Comparison of ENCODE assay signal across 8 cellular contexts in genomic region chr19:33302974-33303790, GRCh38. TPM values are rescaled to one million over a fixed set of nuclear protein-coding genes. Genes with fewer than 3 reads are reported as not detected.
A peak's percentile ranks its signal among the peaks of the same experiment; 100 is the strongest.
DNase-seq lines count a peak whose midpoint lies in the region; ATAC-seq and TF ChIP-seq lines count a peak whose summit lies in the region.

No MANE protein-coding gene starts in this region.

- no peak for TF ChIP-seq POLR2A in prostate gland (IDR thresholded peaks at IDR 0.05)

- peak overlapping the region; percentile 24; the same call in 1 of the 2 replicates for H3K4me3 ChIP-seq in MM.1S (ENCODE audit: low read length)
- peak overlapping the region; percentile 84 for H3K4me3 ChIP-seq in adipocyte (ENCODE audit: low read length)
- peak overlapping the region; percentile 71 for H3K4me3 ChIP-seq in right cardiac atrium (ENCODE audit: low read length)
- H3K4me3 ChIP-seq in prostate gland = peak overlapping the region; percentile 74 to 81

- under 1% methylated on average over 92 of the region's 92 CpGs for WGBS in right cardiac atrium
- under 1% methylated on average over 67 of the region's 92 CpGs for WGBS in prostate gland

- H3K4me2 ChIP-seq in MM.1S (ENCODE audit: low read depth, low read length) = no peak overlapping the region; the same call in 1 of the 2 replicates

- no peaks in the 10 kb centered on the region for H3F3A ChIP-seq in MM.1S (ENCODE audit: insufficient read depth, low read length)

- no peaks in the 10 kb centered on the region for H3K79me2 ChIP-seq in MM.1S (ENCODE audit: low read length)

- H3K9me2 ChIP-seq in MM.1S (replicated peaks; ENCODE audit: insufficient read depth, low read length) = no peaks in the 10 kb centered on the region

- no peak overlapping the region for H3K27ac ChIP-seq in MM.1S (ENCODE audit: low read length)
- H3K27ac ChIP-seq in right cardiac atrium (ENCODE audit: low read length) = peak overlapping the region; percentile 5
- peak overlapping the region; percentile 95 to 97 for H3K27ac ChIP-seq in prostate gland

- ATAC-seq in GM19023 (IDR thresholded peaks at IDR 0.05; ENCODE audit: unreplicated experiment) (peak; percentile 17), right cardiac atrium (peak; percentile 57 to 68)

- intact Hi-C loops in right cardiac atrium (cut with DNase I) = loop anchor here in 1 of 4 donors (10.0 kb wide), 1 partner anchor 72 kb away; the partner anchor contains the start of gene CEBPG
- intact Hi-C loops in prostate gland (cut with DNase I) = loop anchor here (5.0 kb wide), 3 partner anchors 61 to 84 kb away; partner anchors contain the start of gene CEBPG

- H3K36me3 ChIP-seq in MM.1S (replicated peaks; ENCODE audit: insufficient read depth, low read length) (no peaks in the 10 kb centered on the region), adipocyte (ENCODE audit: control insufficient read depth, insufficient read depth, low read length, severe bottlenecking) (no peaks in the 10 kb centered on the region), prostate gland (no peaks in the 10 kb centered on the region)

- H3K9ac ChIP-seq in MM.1S (ENCODE audit: low read length) = no peak overlapping the region
- H3K9ac ChIP-seq in adipocyte (ENCODE audit: low read length) = peak overlapping the region; percentile 89

- TF ChIP-seq CTCF in MM.1S (IDR thresholded peaks at IDR 0.05; ENCODE audit: low read length) = no peak
- no peak for TF ChIP-seq CTCF in prostate gland (IDR thresholded peaks at IDR 0.05)

- peaks cover 54% of the 10 kb centered on the region for H3K27me3 ChIP-seq in MM.1S (replicated peaks; ENCODE audit: insufficient read depth, low read length)
- H3K27me3 ChIP-seq in adipocyte (replicated peaks; ENCODE audit: control insufficient read depth, insufficient read depth, low read length) = no peaks in the 10 kb centered on the region
- H3K27me3 ChIP-seq in right cardiac atrium (ENCODE audit: control insufficient read depth, insufficient read depth) = no peaks in the 10 kb centered on the region
- no peaks in the 10 kb centered on the region for H3K27me3 ChIP-seq in prostate gland (replicated peaks; ENCODE audit: insufficient read depth)

- DNase-seq in AG08395 (ENCODE audit: low spot score) = peak; percentile 59
- no peak for DNase-seq in MM.1S
- DNase-seq in adipocyte (ENCODE audit: low read depth) = peak; percentile 72
- peak; percentile 61 to 84 (median 84) for DNase-seq in right cardiac atrium
- peak; percentile 53 for DNase-seq in prostate gland (ENCODE audit: low spot score)
- DNase-seq in HuH-7.5 (ENCODE audit: low spot score) = no peak
- DNase-seq in GOT3 (lab: John Stamatoyannopoulos, UW) = no peak

- H3K9me3 ChIP-seq in MM.1S (replicated peaks; ENCODE audit: insufficient read depth, low read length) (no peaks in the 10 kb centered on the region), adipocyte (ENCODE audit: control insufficient read depth, low read length) (no peaks in the 10 kb centered on the region), right cardiac atrium (ENCODE audit: control insufficient read depth, low read length) (no peaks in the 10 kb centered on the region), prostate gland (no peaks in the 10 kb centered on the region)

- no peaks in the 10 kb centered on the region for H4K20me1 ChIP-seq in MM.1S (ENCODE audit: insufficient read depth, low read length)

- no peak overlapping the region for H2AFZ ChIP-seq in MM.1S (ENCODE audit: low read length)

- H3K4me1 ChIP-seq in MM.1S (ENCODE audit: low read length) = no peaks in the 10 kb centered on the region
- peaks cover 18% of the 10 kb centered on the region for H3K4me1 ChIP-seq in adipocyte (ENCODE audit: control insufficient read depth, insufficient read depth, low read length)
- H3K4me1 ChIP-seq in right cardiac atrium (ENCODE audit: control insufficient read depth, insufficient read depth, low read length) = no peaks in the 10 kb centered on the region
- peaks cover 24% of the 10 kb centered on the region for H3K4me1 ChIP-seq in prostate gland (replicated peaks)

RNA-seq across cellular contexts. Expression of gene CEBPA, which starts 0.8 kb away (rescaled TPM):
- total RNA-seq in right cardiac atrium = 1 to 10 TPM; 2.1 to 5.2 (median 3.3) TPM
- polyA plus RNA-seq in right cardiac atrium = 8.7 TPM
- total RNA-seq in prostate gland = 10 to 100 TPM; 25.2 to 58.7 TPM

Comparison
In these comparisons a context has a peak if more than half of its experiments do, and no peak if none do; other contexts are left out.
1. DNase-seq: peak in AG08395 (single experiment), adipocyte (single experiment), right cardiac atrium (3 of 3) and prostate gland (single experiment); none in MM.1S (single experiment), HuH-7.5 (single experiment) and GOT3 (single experiment).
2. H3K4me3 ChIP-seq: peak in every context shown above with its lines; median percentile 84 in adipocyte; 78 in prostate gland; 71 in right cardiac atrium; 24 in MM.1S.
3. RNA of gene CEBPA, which starts 0.8 kb away (total RNA-seq): 25.2 to 58.7 TPM in prostate gland; 2.1 to 5.2 TPM in right cardiac atrium; every median in the first group is over 4 times any median in the second.